In the genomic region with DNA sequence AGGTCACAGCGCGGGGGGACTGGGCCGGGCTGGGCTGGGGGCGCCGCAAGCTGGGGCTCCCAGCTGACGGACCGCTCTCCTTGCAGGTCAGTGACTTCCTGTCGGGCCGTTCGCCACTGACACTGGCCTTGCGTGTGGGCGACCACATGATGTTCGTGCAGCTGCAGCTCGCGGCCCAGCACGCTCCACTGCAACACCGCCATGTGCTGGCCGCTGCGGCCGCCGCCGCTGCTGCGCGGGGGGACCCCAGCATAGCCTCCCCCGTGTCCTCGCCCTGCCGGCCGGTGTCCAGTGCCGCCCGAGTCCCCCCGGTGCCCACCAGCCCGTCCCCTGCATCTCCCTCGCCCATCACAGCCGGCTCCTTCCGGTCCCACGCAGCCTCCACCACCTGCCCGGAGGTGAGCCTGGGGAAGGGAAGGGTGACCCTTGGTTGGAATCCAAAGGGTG, we compare ENCODE assay signal across 9 cellular contexts. TPM values are rescaled to one million over a fixed set of nuclear protein-coding genes. Genes with fewer than 3 reads are reported as not detected.
DNase-seq lines count a peak whose midpoint lies in the region; ATAC-seq and TF ChIP-seq lines count a peak whose summit lies in the region.
"Had no signal": no experiment of that assay in that cellular context is flagged by ENCODE, and none has a peak within 500 bp of the region (broad histone marks: within the 10 kb centered on the region; RNA-seq: fewer than 3 reads in every experiment).

No MANE protein-coding gene starts in this region.

- no peak for ATAC-seq in stimulated activated naive CD8-positive, alpha-beta T cell treated with anti-CD3 and anti-CD28 coated beads, Interleukin-15, amount 100 ng/mL, for 72 hours
- ATAC-seq in naive thymus-derived CD4-positive, alpha-beta T cell = no peak
- no peak for ATAC-seq in GM18909 (IDR thresholded peaks at IDR 0.05; ENCODE audit: poor library complexity, unreplicated experiment)
- no peak for ATAC-seq in naive thymus-derived CD8-positive, alpha-beta T cell

- H3K27me3 ChIP-seq in endodermal cell (ENCODE audit: control insufficient read depth, insufficient read depth, low read length, poor library complexity, severe bottlenecking) = no peaks in the 10 kb centered on the region
- H3K27me3 ChIP-seq in naive thymus-derived CD4-positive, alpha-beta T cell (ENCODE audit: control insufficient read depth in 2 of 2, insufficient read depth in 2 of 2, low read length in 2 of 2) = no peaks in the 10 kb centered on the region

- peaks cover 8% of the 10 kb centered on the region for H3K4me1 ChIP-seq in endodermal cell (ENCODE audit: control insufficient read depth, insufficient read depth, low read length)
- peaks cover 32 to 50% of the 10 kb centered on the region in 2 donors for H3K4me1 ChIP-seq in naive thymus-derived CD4-positive, alpha-beta T cell (ENCODE audit: control insufficient read depth in 2 of 2, insufficient read depth in 2 of 2, low read length in 2 of 2)

- DNase-seq in stimulated activated naive CD8-positive, alpha-beta T cell treated with anti-CD3 and anti-CD28 coated beads, Interleukin-15, amount 100 ng/mL, for 72 hours = no peak
- DNase-seq in endodermal cell = no peak
- DNase-seq in naive thymus-derived CD4-positive, alpha-beta T cell = no peak
- DNase-seq in NCI-H128 (lab: John Stamatoyannopoulos, UW; ENCODE audit: unreplicated experiment) = no peak
- no peak for DNase-seq in SW 1271 (lab: John Stamatoyannopoulos, UW)
- DNase-seq in naive thymus-derived CD8-positive, alpha-beta T cell = no peak
- DNase-seq: nephron progenitor cell had no signal

- peaks cover 63% of the 10 kb centered on the region for H3K36me3 ChIP-seq in endodermal cell (ENCODE audit: control insufficient read depth, insufficient read depth, low read length)
- peaks cover 19 to 56% (median 29%) of the 10 kb centered on the region in 3 experiments for H3K36me3 ChIP-seq in naive thymus-derived CD4-positive, alpha-beta T cell (ENCODE audit: control insufficient read depth in 2 of 3, insufficient read depth in 3 of 3, low read length in 3 of 3)

- no peaks in the 10 kb centered on the region for H3K9me3 ChIP-seq in endodermal cell (ENCODE audit: control insufficient read depth, low read length)
- no peaks in the 10 kb centered on the region for H3K9me3 ChIP-seq in naive thymus-derived CD4-positive, alpha-beta T cell (ENCODE audit: control insufficient read depth in 2 of 3, low read length in 3 of 3)

- no peak overlapping the region for H3K27ac Mint-ChIP-seq in stimulated activated naive CD8-positive, alpha-beta T cell treated with anti-CD3 and anti-CD28 coated beads, Interleukin-15, Interleukin-2, amounts not matched to agents 100 ng/mL and 50 ng/mL, for 24 hours
- H3K27ac Mint-ChIP-seq in stimulated activated naive CD8-positive, alpha-beta T cell treated with anti-CD3 and anti-CD28 coated beads, Interleukin-15, amount 100 ng/mL, for 72 hours = no peak overlapping the region
- no peak overlapping the region for H3K27ac Mint-ChIP-seq in endodermal cell
- H3K27ac Mint-ChIP-seq in naive thymus-derived CD4-positive, alpha-beta T cell = peak overlapping the region in 3 of 9 donors; percentile 38 to 69 (median 38)
- peak overlapping the region in 3 of 10 donors; percentile 75 to 90 (median 88) for H3K27ac Mint-ChIP-seq in naive thymus-derived CD8-positive, alpha-beta T cell

- intact Hi-C loops in naive thymus-derived CD4-positive, alpha-beta T cell (cut with micrococcal nuclease) = no loop called here

- H3K4me3 ChIP-seq in endodermal cell (ENCODE audit: low read length) = no peak overlapping the region
- H3K4me3 ChIP-seq in naive thymus-derived CD4-positive, alpha-beta T cell (ENCODE audit: low read length) = no peak overlapping the region

- no peaks in the 10 kb centered on the region for H3K27me3 Mint-ChIP-seq in stimulated activated naive CD8-positive, alpha-beta T cell treated with anti-CD3 and anti-CD28 coated beads, Interleukin-15, Interleukin-2, amounts not matched to agents 100 ng/mL and 50 ng/mL, for 24 hours
- no peaks in the 10 kb centered on the region for H3K27me3 Mint-ChIP-seq in stimulated activated naive CD8-positive, alpha-beta T cell treated with anti-CD3 and anti-CD28 coated beads, Interleukin-15, amount 100 ng/mL, for 72 hours
- no peaks in the 10 kb centered on the region for H3K27me3 Mint-ChIP-seq in endodermal cell (ENCODE audit: insufficient read depth)
- H3K27me3 Mint-ChIP-seq in naive thymus-derived CD4-positive, alpha-beta T cell = no peaks in the 10 kb centered on the region
- peaks cover 0 to 3% (median 0%) of the 10 kb centered on the region in 5 donors for H3K27me3 Mint-ChIP-seq in naive thymus-derived CD8-positive, alpha-beta T cell

- POLR2A ChIA-PET in naive thymus-derived CD4-positive, alpha-beta T cell (lab: Charles Lee) = interaction anchor here (1.0 to 10.8 kb wide), 4 partner anchors 7 to 225 kb away, joined by 3 to 229 read pairs (median 20); partner anchors contain the start of genes CIRBP and FAM174C
- POLR2A ChIA-PET in naive thymus-derived CD8-positive, alpha-beta T cell (lab: Charles Lee) = interaction anchor here (1.2 to 13.6 kb wide), 5 partner anchors 10 to 226 kb away, joined by 4 to 480 read pairs (median 6); partner anchors contain the start of gene CIRBP

- WGBS in endodermal cell (ENCODE audit: insufficient coverage in 1 of 2, insufficient read length in 1 of 2), 2 experiments = 97% methylated on average over 13 to 37 of the region's 37 CpGs

- CTCF ChIA-PET in naive thymus-derived CD4-positive, alpha-beta T cell (lab: Charles Lee) = interaction anchor here (1.7 to 2.2 kb wide), 3 partner anchors 10 to 13 kb away, joined by 10 to 13 read pairs (median 13); no protein-coding TSS in a partner anchor

- H3K4me1 Mint-ChIP-seq in stimulated activated naive CD8-positive, alpha-beta T cell treated with anti-CD3 and anti-CD28 coated beads, Interleukin-15, Interleukin-2, amounts not matched to agents 100 ng/mL and 50 ng/mL, for 24 hours (ENCODE audit: low read depth) = peaks cover 39% of the 10 kb centered on the region
- H3K4me1 Mint-ChIP-seq in stimulated activated naive CD8-positive, alpha-beta T cell treated with anti-CD3 and anti-CD28 coated beads, Interleukin-15, amount 100 ng/mL, for 72 hours = peaks cover 53% of the 10 kb centered on the region
- peaks cover 13% of the 10 kb centered on the region for H3K4me1 Mint-ChIP-seq in endodermal cell
- H3K4me1 Mint-ChIP-seq in naive thymus-derived CD4-positive, alpha-beta T cell = peaks cover 9 to 41% (median 34%) of the 10 kb centered on the region in 7 donors
- H3K4me1 Mint-ChIP-seq in naive thymus-derived CD8-positive, alpha-beta T cell = peaks cover 15 to 50% (median 38%) of the 10 kb centered on the region in 4 donors

- peaks cover 39% of the 10 kb centered on the region for H3K36me3 Mint-ChIP-seq in stimulated activated naive CD8-positive, alpha-beta T cell treated with anti-CD3 and anti-CD28 coated beads, Interleukin-15, Interleukin-2, amounts not matched to agents 100 ng/mL and 50 ng/mL, for 24 hours (ENCODE audit: low read depth)
- peaks cover 53% of the 10 kb centered on the region for H3K36me3 Mint-ChIP-seq in endodermal cell (ENCODE audit: low read depth)
- peaks cover 0 to 25% (median 4%) of the 10 kb centered on the region in 5 donors for H3K36me3 Mint-ChIP-seq in naive thymus-derived CD4-positive, alpha-beta T cell
- peaks cover 0 to 35% (median 7%) of the 10 kb centered on the region in 3 donors for H3K36me3 Mint-ChIP-seq in naive thymus-derived CD8-positive, alpha-beta T cell

- H3K4me3 Mint-ChIP-seq in stimulated activated naive CD8-positive, alpha-beta T cell treated with anti-CD3 and anti-CD28 coated beads, Interleukin-15, Interleukin-2, amounts not matched to agents 100 ng/mL and 50 ng/mL, for 24 hours = peak overlapping the region; percentile 20
- no peak overlapping the region for H3K4me3 Mint-ChIP-seq in stimulated activated naive CD8-positive, alpha-beta T cell treated with anti-CD3 and anti-CD28 coated beads, Interleukin-15, amount 100 ng/mL, for 72 hours
- no peak overlapping the region for H3K4me3 Mint-ChIP-seq in endodermal cell
- H3K4me3 Mint-ChIP-seq in naive thymus-derived CD4-positive, alpha-beta T cell = peak overlapping the region in 3 of 10 donors; percentile 27 to 95 (median 73)
- H3K4me3 Mint-ChIP-seq in naive thymus-derived CD8-positive, alpha-beta T cell = peak overlapping the region in 4 of 10 donors; percentile 33 to 59 (median 44)

- TF ChIP-seq CTCF in endodermal cell (conservative IDR thresholded peaks at IDR 0.05) = no peak

- H3K9me3 Mint-ChIP-seq in stimulated activated naive CD8-positive, alpha-beta T cell treated with anti-CD3 and anti-CD28 coated beads, Interleukin-15, Interleukin-2, amounts not matched to agents 100 ng/mL and 50 ng/mL, for 24 hours = no peaks in the 10 kb centered on the region
- no peaks in the 10 kb centered on the region for H3K9me3 Mint-ChIP-seq in stimulated activated naive CD8-positive, alpha-beta T cell treated with anti-CD3 and anti-CD28 coated beads, Interleukin-15, amount 100 ng/mL, for 72 hours
- no peaks in the 10 kb centered on the region for H3K9me3 Mint-ChIP-seq in endodermal cell
- peaks cover 0 to 3% (median 0%) of the 10 kb centered on the region in 11 donors for H3K9me3 Mint-ChIP-seq in naive thymus-derived CD4-positive, alpha-beta T cell
- no peaks in the 10 kb centered on the region for H3K9me3 Mint-ChIP-seq in naive thymus-derived CD8-positive, alpha-beta T cell
- H3K9me3 Mint-ChIP-seq: nephron progenitor cell had no signal

- H3K9ac ChIP-seq in endodermal cell (ENCODE audit: extremely low read depth, low read length, poor library complexity, severe bottlenecking) = no peak overlapping the region

- H3K27ac ChIP-seq in endodermal cell (ENCODE audit: low read depth, low read length) = peak overlapping the region; percentile 2
- peak overlapping the region; percentile 93 for H3K27ac ChIP-seq in naive thymus-derived CD4-positive, alpha-beta T cell (ENCODE audit: low read depth, low read length)

RNA-seq across cellular contexts. Expression of gene MIDN, which starts 5.7 kb away (rescaled TPM):
- total RNA-seq in endodermal cell = 100 to 1,000 TPM; 183 to 185 TPM
- 126 TPM for polyA plus RNA-seq in endodermal cell (2013, experiment 1 of 2)
- 115 TPM for polyA plus RNA-seq in endodermal cell (2013, experiment 2 of 2)
- 100 to 1,000 TPM in 2 of 5 experiments, 10 to 100 TPM in 3; 22.6 to 310 (median 78.1) TPM for total RNA-seq in naive thymus-derived CD4-positive, alpha-beta T cell
- polyA plus RNA-seq in naive thymus-derived CD4-positive, alpha-beta T cell = 1 to 10 TPM; 1.4 to 3.6 TPM
- 10 to 100 TPM; 31.2 to 35.4 TPM for total RNA-seq in naive thymus-derived CD8-positive, alpha-beta T cell
- polyA plus RNA-seq in naive thymus-derived CD8-positive, alpha-beta T cell = 1 to 10 TPM; 1.1 to 8.2 (median 6.6) TPM

RNA-seq across cellular contexts. Expression of gene ATP5F1D, which starts 12.6 kb away (rescaled TPM):
- 100 to 1,000 TPM; 144 to 159 TPM for total RNA-seq in endodermal cell
- 108 TPM for polyA plus RNA-seq in endodermal cell (2013, experiment 1 of 2)
- 96.0 TPM for polyA plus RNA-seq in endodermal cell (2013, experiment 2 of 2)
- 100 to 1,000 TPM in 3 of 5 experiments, 10 to 100 TPM in 2; 90.6 to 178 (median 102) TPM for total RNA-seq in naive thymus-derived CD4-positive, alpha-beta T cell
- 100 to 1,000 TPM; 209 to 302 TPM for polyA plus RNA-seq in naive thymus-derived CD4-positive, alpha-beta T cell
- 10 to 100 TPM; 83.9 to 89.0 TPM for total RNA-seq in naive thymus-derived CD8-positive, alpha-beta T cell
- 100 to 1,000 TPM; 214 to 264 (median 262) TPM for polyA plus RNA-seq in naive thymus-derived CD8-positive, alpha-beta T cell

RNA-seq across cellular contexts. Expression of gene CIRBP, which starts 15.0 kb away (rescaled TPM):
- 100 to 1,000 TPM; 282 to 301 TPM for total RNA-seq in endodermal cell
- polyA plus RNA-seq in endodermal cell (2013, experiment 1 of 2) = 403 TPM
- 310 TPM for polyA plus RNA-seq in endodermal cell (2013, experiment 2 of 2)
- total RNA-seq in naive thymus-derived CD4-positive, alpha-beta T cell = 100 to 1,000 TPM; 237 to 629 (median 524) TPM
- polyA plus RNA-seq in naive thymus-derived CD4-positive, alpha-beta T cell = 100 to 1,000 TPM; 233 to 247 TPM
- 100 to 1,000 TPM; 565 to 579 TPM for total RNA-seq in naive thymus-derived CD8-positive, alpha-beta T cell
- 100 to 1,000 TPM; 204 to 273 (median 262) TPM for polyA plus RNA-seq in naive thymus-derived CD8-positive, alpha-beta T cell

RNA-seq across cellular contexts. Expression of gene CBARP, which starts 16.3 kb away (rescaled TPM):
- total RNA-seq in endodermal cell = 10 to 100 TPM; 21.5 to 28.5 TPM
- 26.4 TPM for polyA plus RNA-seq in endodermal cell (2013, experiment 1 of 2)
- polyA plus RNA-seq in endodermal cell (2013, experiment 2 of 2) = 19.3 TPM
- under 1 TPM in 2 of 5 experiments, not detected in 3; 0.15 to 0.27 TPM for total RNA-seq in naive thymus-derived CD4-positive, alpha-beta T cell
- polyA plus RNA-seq in naive thymus-derived CD4-positive, alpha-beta T cell = not detected
- total RNA-seq in naive thymus-derived CD8-positive, alpha-beta T cell = not detected
- not detected for polyA plus RNA-seq in naive thymus-derived CD8-positive, alpha-beta T cell

RNA-seq across cellular contexts. Expression of gene FAM174C, which starts 21.2 kb away (rescaled TPM):
- 10 to 100 TPM; 45.1 to 46.0 TPM for total RNA-seq in endodermal cell
- 18.2 TPM for polyA plus RNA-seq in endodermal cell (2013, experiment 1 of 2)
- polyA plus RNA-seq in endodermal cell (2013, experiment 2 of 2) = 19.0 TPM
- 10 to 100 TPM; 31.7 to 57.3 (median 47.7) TPM for total RNA-seq in naive thymus-derived CD4-positive, alpha-beta T cell
- polyA plus RNA-seq in naive thymus-derived CD4-positive, alpha-beta T cell = 10 to 100 TPM; 75.0 to 78.8 TPM
- total RNA-seq in naive thymus-derived CD8-positive, alpha-beta T cell = 10 to 100 TPM; 46.3 to 47.5 TPM
- 100 to 1,000 TPM in 1 of 3 donors, 10 to 100 TPM in 2; 66.7 to 104 (median 95.5) TPM for polyA plus RNA-seq in naive thymus-derived CD8-positive, alpha-beta T cell
